Comparison of ENCODE assay signal across 8 cellular contexts in the genomic region with DNA sequence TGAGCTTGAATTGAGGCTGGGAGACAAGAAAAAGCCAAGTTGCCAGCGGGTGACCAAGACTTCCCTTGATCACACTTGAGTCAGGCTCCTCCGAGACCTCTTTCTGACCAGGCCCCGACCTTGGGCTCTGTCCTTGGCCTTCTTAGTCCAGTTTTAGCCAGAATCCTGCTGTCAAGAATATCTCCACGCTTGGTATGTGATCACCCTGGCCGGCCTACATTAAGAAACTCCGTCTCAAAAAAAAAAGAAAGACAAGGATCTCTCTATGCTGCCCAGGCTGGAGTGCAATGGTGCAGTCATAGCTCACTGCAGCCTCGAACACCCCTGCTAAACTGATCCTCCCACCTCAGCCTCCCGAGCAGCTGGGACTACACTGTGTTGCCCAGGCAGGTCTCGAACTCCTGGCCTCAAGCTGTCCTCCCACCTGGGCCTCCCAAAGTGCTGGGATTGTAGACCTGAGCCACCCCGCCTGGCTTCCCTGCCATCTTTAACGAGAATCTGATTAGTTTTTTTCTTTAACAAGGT. TPM values are rescaled to one million over a fixed set of nuclear protein-coding genes. Genes with fewer than 3 reads are reported as not detected.
A peak's percentile ranks its signal among the peaks of the same experiment; 100 is the strongest.
DNase-seq lines count a peak whose midpoint lies in the region; ATAC-seq and TF ChIP-seq lines count a peak whose summit lies in the region.

No MANE protein-coding gene starts in this region.

- H3K36me3 ChIP-seq in mucosa of stomach (ENCODE audit: control insufficient read depth, insufficient read depth, low read length), result no peaks in the 10 kb centered on the region

- H3K4me1 ChIP-seq in mucosa of stomach (ENCODE audit: control insufficient read depth, insufficient read depth, low read length), result peaks cover 27% of the 10 kb centered on the region

- H3K4me3 ChIP-seq in mucosa of stomach (ENCODE audit: low read length), result peak overlapping the region; percentile 66

- peak overlapping the region; percentile 78 to 85 (median 82) for H3K4me3 Mint-ChIP-seq in brain

- no peaks in the 10 kb centered on the region for H3K27me3 ChIP-seq in mucosa of stomach (ENCODE audit: control insufficient read depth, insufficient read depth, low read length)

- H3K27ac Mint-ChIP-seq in brain, result peak overlapping the region; percentile 55 to 83 (median 75)

- DNase-seq in stimulated activated CD4-positive, alpha-beta T cell treated with anti-CD3 and anti-CD28 coated beads, Interleukin-15, amount 100 ng/mL, for 24 hours, result peak; percentile 9
- no peak for DNase-seq in stimulated activated CD4-positive, alpha-beta T cell treated with anti-CD3 and anti-CD28 coated beads, Interleukin-2, amount 100 ng/mL, for 24 hours
- DNase-seq in activated CD4-positive, CD25-positive, alpha-beta regulatory T cell (lab: John Stamatoyannopoulos, UW), result no peak
- no peak for DNase-seq in mucosa of gallbladder (ENCODE audit: low spot score)

- no peak for TF ChIP-seq CTCF in brain (conservative IDR thresholded peaks at IDR 0.05)

- peaks cover 5% of the 10 kb centered on the region for H3K27me3 Mint-ChIP-seq in brain

- H3K4me1 Mint-ChIP-seq in brain, result peaks cover 26% of the 10 kb centered on the region

- peaks cover 0 to 6% (median 0%) of the 10 kb centered on the region in 5 experiments for H3K9me3 Mint-ChIP-seq in brain

- peak overlapping the region; percentile 96 for H3K9ac ChIP-seq in mucosa of stomach (ENCODE audit: low read length)

- no peaks in the 10 kb centered on the region for H3K9me3 ChIP-seq in mucosa of stomach (ENCODE audit: control insufficient read depth, low read length)

- H3K36me3 Mint-ChIP-seq in brain, result no peaks in the 10 kb centered on the region

- ATAC-seq in GM19023 (IDR thresholded peaks at IDR 0.05; ENCODE audit: unreplicated experiment) (no peak), esophagus mucosa (no peak)

RNA-seq across cellular contexts. Expression of a gene that starts 1.0 kb away (rescaled TPM):
- polyA plus RNA-seq in brain (ENCODE audit: insufficient read depth, low read depth, low replicate concordance), result 168 TPM
- total RNA-seq in mucosa of gallbladder, result 187 TPM
- 22.1 TPM for total RNA-seq in esophagus mucosa
